Comparison of ENCODE assay signal across 19 cellular contexts in genomic region chrX:54789405-54789804, GRCh38. TPM values are rescaled to one million over a fixed set of nuclear protein-coding genes. Genes with fewer than 3 reads are reported as not detected.
"Had no signal": no experiment of that assay in that cellular context is flagged by ENCODE, and none has a peak within 500 bp of the region (broad histone marks: within the 10 kb centered on the region; RNA-seq: fewer than 3 reads in every experiment).

No MANE protein-coding gene starts in this region.

RNA-seq across cellular contexts. Expression of gene ITIH6, which starts 8.7 kb away (rescaled TPM):
- total RNA-seq: dorsolateral prefrontal cortex; esophagus mucosa; heart left ventricle; hepatocyte; left colon; left ventricle myocardium superior; lower lobe of right lung; mucosa of descending colon; naive thymus-derived CD4-positive, alpha-beta T cell; omental fat pad; progenitor cell of endocrine pancreas; right atrium auricular region; sciatic nerve; stomach; subcutaneous adipose tissue; temporal lobe; thyroid gland; ureter; vagina had no signal
- polyA plus RNA-seq: heart left ventricle; hepatocyte; naive thymus-derived CD4-positive, alpha-beta T cell; stomach had no signal
